10 cellular contexts compared by ENCODE assay signal in the genomic region with DNA sequence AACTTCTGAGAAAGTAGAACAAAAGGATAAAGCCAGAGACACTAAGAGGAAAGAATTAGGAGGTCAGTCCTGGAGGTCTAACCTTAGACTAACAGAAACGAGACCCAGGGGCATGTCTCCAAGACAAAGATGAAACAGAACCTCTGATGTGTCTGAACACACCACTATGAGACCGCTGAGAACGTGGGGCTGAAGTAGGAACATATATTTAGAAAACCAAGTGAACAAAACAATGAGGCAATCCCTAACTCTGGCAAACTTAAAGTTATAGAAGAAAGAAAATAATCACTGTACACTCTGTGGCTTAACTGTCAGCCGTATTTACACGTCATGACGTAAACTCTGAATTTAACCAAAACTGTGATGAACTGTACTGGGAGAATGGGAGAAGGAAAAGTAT. TPM values are rescaled to one million over a fixed set of nuclear protein-coding genes. Genes with fewer than 3 reads are reported as not detected.
DNase-seq lines count a peak whose midpoint lies in the region; ATAC-seq and TF ChIP-seq lines count a peak whose summit lies in the region.
"Had no signal": no experiment of that assay in that cellular context is flagged by ENCODE, and none has a peak within 500 bp of the region (broad histone marks: within the 10 kb centered on the region; RNA-seq: fewer than 3 reads in every experiment).

No MANE protein-coding gene starts in this region.

- no peak overlapping the region for H3K4me3 Mint-ChIP-seq in activated T-cell treated with anti-CD3 and anti-CD28 coated beads, Interleukin-2, amount 50 U/mL, for 24 hours

- H3K36me3 Mint-ChIP-seq in activated T-cell treated with anti-CD3 and anti-CD28 coated beads, Interleukin-2, amount 50 U/mL, for 24 hours (ENCODE audit: low read depth): peaks cover 69% of the 10 kb centered on the region

- TF ChIP-seq POLR2A in thyroid gland (IDR thresholded peaks at IDR 0.05): no peak
- TF ChIP-seq POLR2A in GM18505 (IDR thresholded peaks at IDR 0.05; ENCODE audit: borderline replicate concordance, extremely low read depth, insufficient read depth, insufficient read length): no peak

- H3K36me3 ChIP-seq in mesodermal cell (ENCODE audit: control insufficient read depth, insufficient read depth, low read length) (peaks cover 64% of the 10 kb centered on the region), thyroid gland (peaks cover 13 to 14% of the 10 kb centered on the region in 2 donors)

- no peak for DNase-seq in activated T-cell treated with anti-CD3 and anti-CD28 coated beads, Interleukin-2, amount 50 U/mL, for 24 hours
- DNase-seq in activated T-cell treated with anti-CD3 and anti-CD28 coated beads for 4 hours: no peak
- DNase-seq in dorsolateral prefrontal cortex: no peak
- DNase-seq in thyroid gland: no peak
- no peak for DNase-seq in activated gamma-delta T cell treated with Interleukin-2 at 50 U/mL for 16 hours
- no peak for DNase-seq in germinal center (ENCODE audit: low spot score)
- DNase-seq: activated CD4-positive, alpha-beta T cell treated with anti-CD3 and anti-CD28 coated beads, Interleukin-2, amount 50 U/mL, for 4 hours; occipital lobe had no signal

- no peaks in the 10 kb centered on the region for H3K9me3 Mint-ChIP-seq in activated T-cell treated with anti-CD3 and anti-CD28 coated beads, Interleukin-2, amount 50 U/mL, for 24 hours

- TF ChIP-seq CTCF in dorsolateral prefrontal cortex (IDR thresholded peaks at IDR 0.05 in 54 of 56, conservative IDR thresholded peaks at IDR 0.05 in 2 of 56; ENCODE audit: low read depth in 1 of 56, partially characterized antibody in 56 of 56) (no peak), thyroid gland (IDR thresholded peaks at IDR 0.05) (no peak)

- peak overlapping the region in 8 of 59 donors; percentile 4 to 39 (median 11) for H3K4me3 ChIP-seq in dorsolateral prefrontal cortex
- no peak overlapping the region for H3K4me3 ChIP-seq in mesodermal cell (ENCODE audit: extremely low read depth, insufficient read depth, low read length, poor library complexity, severe bottlenecking)
- no peak overlapping the region for H3K4me3 ChIP-seq in thyroid gland (replicated peaks in 1 of 3)

- H3K27ac Mint-ChIP-seq in activated T-cell treated with anti-CD3 and anti-CD28 coated beads, Interleukin-2, amount 50 U/mL, for 24 hours: peak overlapping the region; percentile 91

- 73 to 88% methylated on average over 4 of the region's 6 CpGs for WGBS in mesodermal cell (ENCODE audit: insufficient coverage in 2 of 2), 2 experiments
- WGBS in thyroid gland, 2 donors: 76 to 84% methylated on average over 6 of the region's 6 CpGs

- H3K9me3 ChIP-seq in mesodermal cell (ENCODE audit: control insufficient read depth, low read length) (no peaks in the 10 kb centered on the region), thyroid gland (no peaks in the 10 kb centered on the region)

- intact Hi-C loops in dorsolateral prefrontal cortex (cut with DNase I) (no loop called here), thyroid gland (cut with DNase I) (no loop called here)

- peaks cover 63% of the 10 kb centered on the region for H3K4me1 ChIP-seq in mesodermal cell (ENCODE audit: control insufficient read depth, insufficient read depth, low read length, poor library complexity, severe bottlenecking)
- H3K4me1 ChIP-seq in thyroid gland: peaks cover 80 to 100% of the 10 kb centered on the region in 2 donors

- H3K27ac ChIP-seq in dorsolateral prefrontal cortex (peak overlapping the region in 58 of 59 donors; percentile 18 to 96 (median 87)), mesodermal cell (ENCODE audit: low read depth, low read length, severe bottlenecking) (peak overlapping the region; percentile 99), thyroid gland (peak overlapping the region; percentile 21 to 100 (median 99))

- ATAC-seq in GM18505 (IDR thresholded peaks at IDR 0.05; ENCODE audit: unreplicated experiment): no peak

- H3K27me3 ChIP-seq in dorsolateral prefrontal cortex (no peaks in the 10 kb centered on the region), thyroid gland (no peaks in the 10 kb centered on the region)

- no peaks in the 10 kb centered on the region for H3K27me3 Mint-ChIP-seq in activated T-cell treated with anti-CD3 and anti-CD28 coated beads, Interleukin-2, amount 50 U/mL, for 24 hours

- H3K4me1 Mint-ChIP-seq in activated T-cell treated with anti-CD3 and anti-CD28 coated beads, Interleukin-2, amount 50 U/mL, for 24 hours (ENCODE audit: low read depth): peaks cover 40% of the 10 kb centered on the region

RNA-seq across cellular contexts. Expression of gene KCTD10, which starts 17.9 kb away (rescaled TPM):
- total RNA-seq in dorsolateral prefrontal cortex (10 to 100 TPM; 32.1 to 62.5 (median 42.9) TPM), thyroid gland (100 to 1,000 TPM in 1 of 4 donors, 10 to 100 TPM in 3; 70.3 to 149 (median 85.4) TPM)
- polyA plus RNA-seq in mesodermal cell (2013, experiment 1 of 2): 94.1 TPM
- polyA plus RNA-seq in mesodermal cell (2013, experiment 2 of 2): 84.8 TPM

RNA-seq across cellular contexts. Expression of gene UBE3B, which starts 18.2 kb away (rescaled TPM):
- total RNA-seq in dorsolateral prefrontal cortex (10 to 100 TPM; 39.2 to 68.5 (median 52.9) TPM), thyroid gland (10 to 100 TPM; 52.2 to 72.5 (median 65.5) TPM)
- 30.0 TPM for polyA plus RNA-seq in mesodermal cell (2013, experiment 1 of 2)
- 24.4 TPM for polyA plus RNA-seq in mesodermal cell (2013, experiment 2 of 2)
